Comparison of ENCODE assay signal across 8 cellular contexts in the genomic region with DNA sequence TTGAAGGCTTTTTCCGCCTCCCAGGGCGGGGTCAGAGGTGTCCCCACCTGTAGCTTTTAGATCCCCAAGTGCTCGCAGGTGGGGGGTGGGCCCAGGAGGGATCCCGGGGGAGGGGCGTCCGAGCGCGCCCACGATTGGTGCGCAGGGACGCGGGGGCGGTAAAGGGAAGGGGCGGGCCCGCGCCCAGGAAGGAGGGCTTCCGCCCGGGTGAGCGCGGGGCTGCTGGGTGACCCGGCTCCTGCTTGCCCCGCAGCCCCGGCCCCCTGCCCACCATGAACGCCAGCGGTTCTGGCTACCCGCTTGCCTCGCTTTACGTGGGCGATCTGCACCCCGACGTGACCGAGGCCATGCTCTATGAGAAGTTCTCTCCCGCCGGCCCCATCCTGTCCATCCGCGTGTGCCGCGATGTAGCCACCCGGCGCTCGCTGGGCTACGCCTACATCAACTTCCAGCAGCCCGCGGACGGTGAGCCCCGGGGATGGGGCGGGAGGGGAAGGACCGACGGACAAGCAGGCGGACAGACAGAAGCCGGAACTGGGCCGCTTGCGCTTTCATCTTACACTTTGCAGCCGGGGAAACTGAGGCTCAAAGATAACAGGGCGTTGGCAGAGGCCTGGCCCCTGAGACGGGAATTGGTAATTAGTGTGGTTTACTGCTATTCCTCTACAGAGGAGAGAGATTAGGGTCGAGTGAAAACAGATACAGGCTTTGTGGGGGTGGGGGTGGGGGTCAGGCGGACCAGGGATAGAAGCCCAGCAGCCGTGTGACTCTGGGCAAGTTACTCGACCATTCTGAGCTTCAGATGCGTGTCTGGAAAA. TPM values are rescaled to one million over a fixed set of nuclear protein-coding genes. Genes with fewer than 3 reads are reported as not detected.
DNase-seq lines count a peak whose midpoint lies in the region; ATAC-seq and TF ChIP-seq lines count a peak whose summit lies in the region.

Gene PABPC1L (plus strand): TSS at position 189 of the 818 bp plus-strand sequence. CDS start 84 bp downstream, at position 273.

- H3K14ac ChIP-seq in neuronal stem cell (ENCODE audit: low read length) = peak within 1 kb of the TSS; percentile 31

- H3K27me3 Mint-ChIP-seq in IgD-negative memory B cell = no peaks in the 10 kb centered on the region

- H3K9me3 Mint-ChIP-seq in IgD-negative memory B cell = no peaks in the 10 kb centered on the region

- no peaks in the 10 kb centered on the region for H3K36me3 Mint-ChIP-seq in IgD-negative memory B cell

- in situ Hi-C loops in Caki2 (cut with HindIII; ENCODE audit: low pct_unique_long_range_greater_than_20kb, low sequenced_read_pairs) = no loop called here

- WGBS in neuronal stem cell (ENCODE audit: extremely low coverage in 2 of 2, insufficient read length in 2 of 2, insufficient replicate concordance in 1 of 2), 2 donors = no CpG with 5 or more reads among the region's 61 CpGs
- WGBS in testis, 2 donors = 2 to 4% methylated on average over 25 to 49 of the region's 61 CpGs

- H3K9ac ChIP-seq in neuronal stem cell (ENCODE audit: low read depth, low read length, poor library complexity) = peak within 1 kb of the TSS; percentile 85

- H3K36me3 ChIP-seq in RWPE2 (ENCODE audit: low read depth) (peaks cover 68% of the 10 kb centered on the region), neuronal stem cell (replicated peaks in 1 of 2; ENCODE audit: control insufficient read depth in 2 of 2, insufficient read depth in 2 of 2, low read length in 2 of 2) (peaks cover 18 to 53% of the 10 kb centered on the region in 2 donors), testis (ENCODE audit: low read depth, missing control alignments) (no peaks in the 10 kb centered on the region)

- H3K4me1 Mint-ChIP-seq in IgD-negative memory B cell = peaks cover 7 to 16% (median 12%) of the 10 kb centered on the region in 3 donors

- no peak within 1 kb of the TSS for H3K4ac ChIP-seq in neuronal stem cell (ENCODE audit: low read length)

- H4K91ac ChIP-seq in neuronal stem cell (ENCODE audit: low read depth, low read length, poor library complexity) = no peak within 1 kb of the TSS

- H2BK120ac ChIP-seq in neuronal stem cell (ENCODE audit: low read depth, low read length) = no peak within 1 kb of the TSS

- no peaks in the 10 kb centered on the region for H3K79me1 ChIP-seq in neuronal stem cell (ENCODE audit: low read depth, low read length)

- H2BK12ac ChIP-seq in neuronal stem cell (ENCODE audit: low read length) = no peak within 1 kb of the TSS

- H2BK5ac ChIP-seq in neuronal stem cell (ENCODE audit: low read length) = no peak within 1 kb of the TSS

- no peak for TF ChIP-seq POLR2A in testis (IDR thresholded peaks at IDR 0.05)

- H2BK15ac ChIP-seq in neuronal stem cell (ENCODE audit: low read length) = no peak within 1 kb of the TSS

- peak within 1 kb of the TSS; percentile 87 to 92 (median 89) for H3K4me3 Mint-ChIP-seq in IgD-negative memory B cell

- intact Hi-C loops in testis (cut with DNase I; ENCODE audit: low total_unique reads) = no loop called here

- H3K9me3 ChIP-seq in RWPE2 (ENCODE audit: severe bottlenecking) = no peaks in the 10 kb centered on the region
- no peaks in the 10 kb centered on the region for H3K9me3 ChIP-seq in neuronal stem cell (replicated peaks in 1 of 2; ENCODE audit: control insufficient read depth in 2 of 2, insufficient read depth in 1 of 2, low read depth in 1 of 2, low read length in 2 of 2)
- no peaks in the 10 kb centered on the region for H3K9me3 ChIP-seq in testis

- peak within 1 kb of the TSS; percentile 75 for H3K23ac ChIP-seq in neuronal stem cell (ENCODE audit: low read depth, low read length, poor library complexity)

- peaks cover 8% of the 10 kb centered on the region for H3K4me1 ChIP-seq in RWPE2 (ENCODE audit: insufficient read depth, poor library complexity, severe bottlenecking)
- H3K4me1 ChIP-seq in foreskin keratinocyte = peaks cover 8% of the 10 kb centered on the region
- H3K4me1 ChIP-seq in neuronal stem cell (ENCODE audit: control insufficient read depth in 2 of 2, insufficient read depth in 1 of 2, low read depth in 1 of 2, low read length in 2 of 2) = peaks cover 0 to 6% of the 10 kb centered on the region in 2 donors
- peaks cover 10% of the 10 kb centered on the region for H3K4me1 ChIP-seq in testis

- H3K27me3 ChIP-seq in RWPE2 (ENCODE audit: insufficient read depth, poor library complexity, severe bottlenecking) = no peaks in the 10 kb centered on the region
- no peaks in the 10 kb centered on the region for H3K27me3 ChIP-seq in foreskin keratinocyte
- H3K27me3 ChIP-seq in neuronal stem cell (ENCODE audit: control insufficient read depth in 3 of 3, insufficient read depth in 3 of 3, low read depth in 1 of 3, low read length in 3 of 3) = no peaks in the 10 kb centered on the region
- no peaks in the 10 kb centered on the region for H3K27me3 ChIP-seq in testis

- H2AFZ ChIP-seq in neuronal stem cell (ENCODE audit: low read length) = peak within 1 kb of the TSS; percentile 78

- DNase-seq in Caki2 (ENCODE audit: low read depth) (peak; percentile 72), RWPE2 (ENCODE audit: low spot score) (peak; percentile 95), foreskin keratinocyte (peak in 1 of 2 donors; percentile 59), neuronal stem cell (ENCODE audit: low spot score) (peak; percentile 51), testis (peak; percentile 84)
- DNase-seq in activated effector memory CD4-positive, alpha-beta T cell treated with Interleukin-2 at 50 U/mL for 16 hours = peak; percentile 67

- peak within 1 kb of the TSS; percentile 84 for H3K4me2 ChIP-seq in neuronal stem cell (ENCODE audit: insufficient read depth, low read length, poor library complexity, severe bottlenecking)

- H2AK5ac ChIP-seq in neuronal stem cell (ENCODE audit: low read depth, low read length) = peak within 1 kb of the TSS; percentile 6

- H3K27ac Mint-ChIP-seq in IgD-negative memory B cell = peak within 1 kb of the TSS; percentile 53 to 85 (median 80)

- TF ChIP-seq CTCF in RWPE2 (IDR thresholded peaks at IDR 0.05; ENCODE audit: poor library complexity, severe bottlenecking) (no peak), foreskin keratinocyte (conservative IDR thresholded peaks at IDR 0.05) (no peak), testis (IDR thresholded peaks at IDR 0.05) (no peak)

- H3K4me3 ChIP-seq in RWPE2 (ENCODE audit: severe bottlenecking) = peak within 1 kb of the TSS; percentile 58
- peak within 1 kb of the TSS; percentile 55 to 99 for H3K4me3 ChIP-seq in neuronal stem cell (ENCODE audit: low read length in 2 of 2)
- peak within 1 kb of the TSS; percentile 57 to 72 for H3K4me3 ChIP-seq in testis

- ATAC-seq in GM21390 (IDR thresholded peaks at IDR 0.05; ENCODE audit: unreplicated experiment) = peak; percentile 88
- ATAC-seq in RWPE2 (ENCODE audit: low read depth) = peak; percentile 89
- ATAC-seq in foreskin keratinocyte = peak; percentile 89

- peak within 1 kb of the TSS; percentile 39 for H3K27ac ChIP-seq in RWPE2 (ENCODE audit: poor library complexity, severe bottlenecking)
- H3K27ac ChIP-seq in foreskin keratinocyte = no peak within 1 kb of the TSS
- H3K27ac ChIP-seq in neuronal stem cell (replicated peaks; ENCODE audit: low read length) = no peak within 1 kb of the TSS
- no peak within 1 kb of the TSS for H3K27ac ChIP-seq in testis

- peak within 1 kb of the TSS; percentile 95 for H3K18ac ChIP-seq in neuronal stem cell (ENCODE audit: low read length)

- H4K8ac ChIP-seq in neuronal stem cell (ENCODE audit: low read depth, low read length) = no peak within 1 kb of the TSS

RNA-seq across cellular contexts. Expression of gene PABPC1L, which starts in this region (rescaled TPM):
- 6.1 and 10.3 TPM in 2 replicates for total RNA-seq in Caki2 (2014; rRNA removed; shearing (Covaris generic); ENCODE audit: low replicate concordance)
- polyA plus RNA-seq in IgD-negative memory B cell (3.4 TPM), foreskin keratinocyte (12.6 and 13.8 TPM in 2 replicates), testis (ENCODE audit: insufficient read depth, low read depth, low replicate concordance) (27.9 TPM)
- total RNA-seq in foreskin keratinocyte (14.1 and 15.9 TPM in 2 replicates), testis (10 to 100 TPM; 59.2 to 71.7 TPM)
- polyA plus RNA-seq in neuronal stem cell (2013, experiment 1 of 2) = 24.3 TPM
- 22.1 TPM for polyA plus RNA-seq in neuronal stem cell (2013, experiment 2 of 2)
